Comparison of ENCODE assay signal across 27 cellular contexts in genomic region chr20:48951041-48951440, GRCh38.
"Had no signal": no experiment of that assay in that cellular context is flagged by ENCODE, and none has a peak within 500 bp of the region (broad histone marks: within the 10 kb centered on the region; RNA-seq: fewer than 3 reads in every experiment).

No MANE protein-coding gene starts in this region.

- H3K27me3 ChIP-seq: esophagus squamous epithelium, heart right ventricle, ovary, stomach, thyroid gland had no signal

- H3K27ac Mint-ChIP-seq: effector memory CD8-positive, alpha-beta T cell; naive thymus-derived CD8-positive, alpha-beta T cell; nephron progenitor cell; type B pancreatic cell had no signal

- H3K36me3 ChIP-seq: ovary had no signal

- H3K27me3 Mint-ChIP-seq: effector memory CD8-positive, alpha-beta T cell; naive thymus-derived CD8-positive, alpha-beta T cell; type B pancreatic cell had no signal

- H3K4me1 ChIP-seq: lower lobe of right lung had no signal

- ATAC-seq: effector memory CD8-positive, alpha-beta T cell; heart right ventricle; left colon; lower lobe of right lung; naive thymus-derived CD8-positive, alpha-beta T cell; sciatic nerve had no signal

- H3K4me3 Mint-ChIP-seq: effector memory CD8-positive, alpha-beta T cell; naive thymus-derived CD8-positive, alpha-beta T cell; nephron progenitor cell; type B pancreatic cell had no signal

- H3K4me2 ChIP-seq: smooth muscle cell had no signal

- H3K9me3 ChIP-seq: esophagus squamous epithelium, heart right ventricle, left ventricle myocardium inferior, lower lobe of right lung, ovary, stomach, thyroid gland had no signal

- H3K9me3 Mint-ChIP-seq: effector memory CD8-positive, alpha-beta T cell; naive thymus-derived CD8-positive, alpha-beta T cell; nephron progenitor cell; type B pancreatic cell had no signal

- DNase-seq: cortex of kidney; effector memory CD8-positive, alpha-beta T cell; erythroblast; esophagus squamous epithelium; foreskin melanocyte; glutamatergic neuron; heart right ventricle; hippocampal formation; islet precursor cell; kidney glomerular epithelial cell; left colon; left ventricle myocardium inferior; lower lobe of right lung; naive thymus-derived CD8-positive, alpha-beta T cell; nephron progenitor cell; occipital lobe; ovary; stimulated activated CD4-positive, alpha-beta T cell treated with anti-CD3 and anti-CD28 coated beads, Interleukin-12 subunit alpha, Interleukin-12 subunit beta, amount 100 ng/mL, for 4 hours; stimulated activated CD4-positive, alpha-beta T cell treated with anti-CD3 and anti-CD28 coated beads, Interleukin-1b, Interleukin-23, amount 100 ng/mL, for 48 hours; stimulated activated CD4-positive, alpha-beta T cell treated with anti-CD3 and anti-CD28 coated beads, Interleukin-4, amount 100 ng/mL, for 1 hour; stimulated activated CD8-positive, alpha-beta memory T cell treated with anti-CD3 and anti-CD28 coated beads, Interleukin-4, amount 100 ng/mL, for 48 hours; stimulated activated naive CD4-positive, alpha-beta T cell treated with Interleukin-2 at 50 U/mL for 16 hours; stomach; thyroid gland had no signal

- H3K27ac ChIP-seq: esophagus squamous epithelium, heart right ventricle, left ventricle myocardium inferior, lower lobe of right lung, ovary, stomach had no signal

- H3K4me3 ChIP-seq: esophagus squamous epithelium, heart right ventricle, left ventricle myocardium inferior, lower lobe of right lung, ovary, smooth muscle cell, stomach, thyroid gland had no signal
